Comparison of ENCODE assay signal across 8 cellular contexts in genomic region chr1:224356685-224357625, GRCh38.
DNase-seq lines count a peak whose midpoint lies in the region; ATAC-seq and TF ChIP-seq lines count a peak whose summit lies in the region.

CNIH4 (plus strand) TSS chr1:224356879; CDS start chr1:224356925, 46 bp downstream.

- DNase-seq in AG09309 (ENCODE audit: low read depth) (peak; percentile 80), NCI-H446 (lab: John Stamatoyannopoulos, UW) (peak; percentile 88 to 95), cerebellar cortex (ENCODE audit: low spot score) (peak; percentile 98), islet precursor cell (peak; percentile 96)
- DNase-seq in stimulated activated CD4-positive, alpha-beta T cell treated with anti-CD3 and anti-CD28 coated beads, Interleukin-12 subunit alpha, Interleukin-12 subunit beta, amount 100 ng/mL, for 48 hours (ENCODE audit: low read depth in 2 of 3, low spot score in 1 of 3), result peak; percentile 86 to 87 (median 86)

- H3K4me3 ChIP-seq in AG09309 (ENCODE audit: control insufficient read depth, low read depth, low read length), result peak within 1 kb of the TSS; percentile 77

- ATAC-seq in GM19025 (IDR thresholded peaks at IDR 0.05; ENCODE audit: low read depth, unreplicated experiment), result peak; percentile 98
- peak; percentile 98 for ATAC-seq in HG03342 (IDR thresholded peaks at IDR 0.05; ENCODE audit: unreplicated experiment)
- peak; percentile 99 for ATAC-seq in activated CD4-positive, CD25-positive, alpha-beta regulatory T cell treated with anti-CD3 and anti-CD28 coated beads, Interleukin-2, amount 50 U/mL, for 24 hours

- no peak for TF ChIP-seq CTCF in AG09309 (IDR thresholded peaks at IDR 0.05; ENCODE audit: control insufficient read depth, insufficient read depth, low read depth, low read length, missing control alignments)

Comparison
In these comparisons a context has a peak if more than half of its experiments do, and no peak if none do; other contexts are left out.
1. Peak in every context shown above with its lines: DNase-seq, ATAC-seq and H3K4me3 ChIP-seq.